ENCODE assay signal across 23 cellular contexts in genomic region chr4:19368800-19369199, GRCh38.
DNase-seq lines count a peak whose midpoint lies in the region; ATAC-seq, FAIRE-seq and TF ChIP-seq lines count a peak whose summit lies in the region.
"Had no signal": no experiment of that assay in that cellular context is flagged by ENCODE, and none has a peak within 500 bp of the region (broad histone marks: within the 10 kb centered on the region; RNA-seq: fewer than 3 reads in every experiment).

No MANE protein-coding gene starts in this region.

- H3K27me3 Mint-ChIP-seq in astrocyte (ENCODE audit: low read depth, unreplicated experiment) (no peaks in the 10 kb centered on the region), CD14-positive monocyte (ENCODE audit: low read depth in 3 of 3) (no peaks in the 10 kb centered on the region)
- H3K27me3 Mint-ChIP-seq: B cell; CD4-positive, alpha-beta T cell; CD8-positive, alpha-beta memory T cell had no signal

- H3K27me3 ChIP-seq in astrocyte (ENCODE audit: insufficient read depth, low read length): no peaks in the 10 kb centered on the region
- no peaks in the 10 kb centered on the region for H3K27me3 ChIP-seq in foreskin keratinocyte
- H3K27me3 ChIP-seq in thyroid gland: no peaks in the 10 kb centered on the region
- H3K27me3 ChIP-seq: BLaER1 had no signal

- H3K9ac ChIP-seq in astrocyte (ENCODE audit: low read length): no peak overlapping the region
- H3K9ac ChIP-seq: BLaER1 had no signal

- H3K27ac ChIP-seq in astrocyte (ENCODE audit: low read depth, low read length): no peak overlapping the region
- no peak overlapping the region for H3K27ac ChIP-seq in foreskin keratinocyte
- no peak overlapping the region for H3K27ac ChIP-seq in thyroid gland
- H3K27ac ChIP-seq: 22Rv1, BLaER1, C4-2B had no signal

- no peak overlapping the region for H3K4me3 Mint-ChIP-seq in astrocyte (ENCODE audit: unreplicated experiment)
- H3K4me3 Mint-ChIP-seq in CD14-positive monocyte: no peak overlapping the region
- H3K4me3 Mint-ChIP-seq: B cell; CD4-positive, alpha-beta T cell; CD8-positive, alpha-beta memory T cell had no signal

- no peaks in the 10 kb centered on the region for H3K4me1 ChIP-seq in astrocyte (ENCODE audit: insufficient read depth, low read length)
- no peaks in the 10 kb centered on the region for H3K4me1 ChIP-seq in foreskin keratinocyte
- H3K4me1 ChIP-seq in thyroid gland: no peaks in the 10 kb centered on the region
- H3K4me1 ChIP-seq: BLaER1 had no signal

- H3K4me3 ChIP-seq in astrocyte (ENCODE audit: insufficient read depth, low read depth, low read length) (no peak overlapping the region), thyroid gland (replicated peaks in 1 of 3) (no peak overlapping the region)
- H3K4me3 ChIP-seq: BLaER1 had no signal

- H3K27ac Mint-ChIP-seq in astrocyte (ENCODE audit: unreplicated experiment): no peak overlapping the region
- H3K27ac Mint-ChIP-seq in CD14-positive monocyte: no peak overlapping the region
- H3K27ac Mint-ChIP-seq: B cell; CD4-positive, alpha-beta T cell; CD8-positive, alpha-beta memory T cell had no signal

- no peak for TF ChIP-seq POLR2A in thyroid gland (IDR thresholded peaks at IDR 0.05)

- 90 to 97% methylated on average over 3 of the region's 3 CpGs for WGBS in thyroid gland, 2 donors

- DNase-seq in ELR (ENCODE audit: low read depth) (peak; percentile 16), astrocyte (ENCODE audit: low read depth) (peak; percentile 4), foreskin keratinocyte (no peak), thyroid gland (no peak), CD14-positive monocyte (ENCODE audit: low spot score) (no peak), DMS 273 (lab: John Stamatoyannopoulos, UW; ENCODE audit: unreplicated experiment) (no peak)
- DNase-seq: CD4-positive, alpha-beta T cell; CD8-positive, alpha-beta memory T cell; DMS53; DMS79 treated with DMSO at 0.1 percent for 48 hours; H7; HCEC 1CT had no signal

- no peaks in the 10 kb centered on the region for H3K36me3 Mint-ChIP-seq in astrocyte (ENCODE audit: low read depth, unreplicated experiment)
- H3K36me3 Mint-ChIP-seq in CD14-positive monocyte: no peaks in the 10 kb centered on the region
- H3K36me3 Mint-ChIP-seq: CD8-positive, alpha-beta memory T cell had no signal

- H3K9me3 ChIP-seq in astrocyte (ENCODE audit: insufficient read depth, low read depth, low read length) (no peaks in the 10 kb centered on the region), thyroid gland (no peaks in the 10 kb centered on the region)
- H3K9me3 ChIP-seq: BLaER1 had no signal

- H3K9me3 Mint-ChIP-seq in astrocyte (ENCODE audit: unreplicated experiment) (no peaks in the 10 kb centered on the region), CD14-positive monocyte (peaks cover 0 to 4% (median 0%) of the 10 kb centered on the region in 7 donors)

- TF ChIP-seq CTCF in astrocyte (IDR thresholded peaks at IDR 0.05; ENCODE audit: insufficient read depth, low read depth, low read length) (no peak), foreskin keratinocyte (conservative IDR thresholded peaks at IDR 0.05) (no peak), thyroid gland (IDR thresholded peaks at IDR 0.05) (no peak), CD14-positive monocyte (IDR thresholded peaks at IDR 0.05) (no peak)

- H3K4me2 ChIP-seq in astrocyte (ENCODE audit: low read length): no peak overlapping the region
- H3K4me2 ChIP-seq: BLaER1 had no signal

- no peaks in the 10 kb centered on the region for H4K20me1 ChIP-seq in astrocyte (ENCODE audit: insufficient read depth, low read length)
- H4K20me1 ChIP-seq: BLaER1 had no signal

- H2AFZ ChIP-seq in astrocyte (ENCODE audit: low read depth, low read length): no peak overlapping the region

- intact Hi-C loops in thyroid gland (cut with DNase I): no loop called here
- intact Hi-C loops in CD14-positive monocyte (cut with micrococcal nuclease): no loop called here

- FAIRE-seq in astrocyte (lab: Jason Lieb, UNC): no peak
- FAIRE-seq: A204.1, D721Med, G401.6, GM12892, H1 had no signal

- ATAC-seq in esophagus mucosa (peak; percentile 92), foreskin keratinocyte (peak; percentile 64), HG03521 (IDR thresholded peaks at IDR 0.05; ENCODE audit: unreplicated experiment) (no peak)

- H3K79me2 ChIP-seq in astrocyte (ENCODE audit: insufficient read depth, low read length): no peaks in the 10 kb centered on the region

- H3K36me3 ChIP-seq in astrocyte (ENCODE audit: insufficient read depth, low read length): no peaks in the 10 kb centered on the region
- no peaks in the 10 kb centered on the region for H3K36me3 ChIP-seq in thyroid gland
- H3K36me3 ChIP-seq: BLaER1 had no signal

- H3K4me1 Mint-ChIP-seq in astrocyte (ENCODE audit: low read depth, unreplicated experiment): no peaks in the 10 kb centered on the region
- no peaks in the 10 kb centered on the region for H3K4me1 Mint-ChIP-seq in CD14-positive monocyte
- H3K4me1 Mint-ChIP-seq: B cell; CD8-positive, alpha-beta memory T cell had no signal

Comparison
In these comparisons a context has a peak if more than half of its experiments do, and no peak if none do; other contexts are left out.
1. DNase-seq: peak in ELR (single experiment) and astrocyte (single experiment); none in foreskin keratinocyte (0 of 2), thyroid gland (0 of 2), CD14-positive monocyte (single experiment) and DMS 273 (single experiment).